Comparison of ENCODE assay signal across 12 cellular contexts in genomic region chr17:77462553-77463497, GRCh38.
DNase-seq lines count a peak whose midpoint lies in the region; ATAC-seq and TF ChIP-seq lines count a peak whose summit lies in the region.
"Had no signal": no experiment of that assay in that cellular context is flagged by ENCODE, and none has a peak within 500 bp of the region (broad histone marks: within the 10 kb centered on the region; RNA-seq: fewer than 3 reads in every experiment).

No MANE protein-coding gene starts in this region.

- peaks cover 58% of the 10 kb centered on the region for H3K4me1 ChIP-seq in thymus (ENCODE audit: control insufficient read depth, insufficient read depth, low read length)

- H3K4me3 Mint-ChIP-seq in activated naive CD4-positive, alpha-beta T cell treated with anti-CD3 and anti-CD28 coated beads for 36 hours, result peak overlapping the region; percentile 86
- H3K4me3 Mint-ChIP-seq in mesothelial cell of epicardium, result no peak overlapping the region

- no peak for ATAC-seq in activated naive CD4-positive, alpha-beta T cell treated with anti-CD3 and anti-CD28 coated beads, Interleukin-2, amount 50 U/mL, for 72 hours
- ATAC-seq in HG03097 (IDR thresholded peaks at IDR 0.05; ENCODE audit: low FRiP score, unreplicated experiment), result no peak
- no peak for ATAC-seq in HG02623 (IDR thresholded peaks at IDR 0.05; ENCODE audit: unreplicated experiment)
- no peak for ATAC-seq in GM21723 (IDR thresholded peaks at IDR 0.05; ENCODE audit: unreplicated experiment)

- H3K27me3 Mint-ChIP-seq in activated naive CD4-positive, alpha-beta T cell treated with anti-CD3 and anti-CD28 coated beads for 36 hours (ENCODE audit: low read depth), result no peaks in the 10 kb centered on the region
- H3K27me3 Mint-ChIP-seq in mesothelial cell of epicardium (ENCODE audit: low read depth), result no peaks in the 10 kb centered on the region

- H3K27me3 ChIP-seq in thymus (ENCODE audit: control insufficient read depth, insufficient read depth), result no peaks in the 10 kb centered on the region

- H3K27ac ChIP-seq in thymus (ENCODE audit: low read depth), result peak overlapping the region; percentile 86

- CTCF ChIA-PET in activated naive CD4-positive, alpha-beta T cell treated with anti-CD3 and anti-CD28 coated beads for 36 hours (lab: Charles Lee), result interaction anchor here (0.7 to 2.5 kb wide), 7 partner anchors 9 to 62 kb away, joined by 3 to 7 read pairs (median 4); no protein-coding TSS in a partner anchor

- 91% methylated on average over 16 of the region's 16 CpGs for WGBS in thymus

- peaks cover 4% of the 10 kb centered on the region for H3K9me3 Mint-ChIP-seq in activated naive CD4-positive, alpha-beta T cell treated with anti-CD3 and anti-CD28 coated beads for 36 hours
- peaks cover 0 to 3% of the 10 kb centered on the region in 2 donors for H3K9me3 Mint-ChIP-seq in activated naive CD4-positive, alpha-beta T cell treated with anti-CD3 and anti-CD28 coated beads, Interleukin-2, amount 50 U/mL, for 72 hours
- H3K9me3 Mint-ChIP-seq in mesothelial cell of epicardium, result no peaks in the 10 kb centered on the region

- intact Hi-C loops in activated naive CD4-positive, alpha-beta T cell treated with anti-CD3 and anti-CD28 coated beads for 36 hours (cut with micrococcal nuclease), result no loop called here

- H3K27ac Mint-ChIP-seq in activated naive CD4-positive, alpha-beta T cell treated with anti-CD3 and anti-CD28 coated beads for 36 hours, result peak overlapping the region; percentile 100
- H3K27ac Mint-ChIP-seq in activated naive CD4-positive, alpha-beta T cell treated with anti-CD3 and anti-CD28 coated beads, Interleukin-2, amount 50 U/mL, for 72 hours, result peak overlapping the region; percentile 96 to 98
- peak overlapping the region; percentile 59 for H3K27ac Mint-ChIP-seq in mesothelial cell of epicardium

- H3K36me3 ChIP-seq in thymus (ENCODE audit: control insufficient read depth, insufficient read depth), result peaks cover 29% of the 10 kb centered on the region

- peaks cover 2% of the 10 kb centered on the region for H3K9me3 ChIP-seq in thymus (ENCODE audit: control insufficient read depth)

- no peak for TF ChIP-seq CTCF in mesothelial cell of epicardium (IDR thresholded peaks at IDR 0.05; ENCODE audit: unreplicated experiment)

- no peak overlapping the region for H3K4me3 ChIP-seq in thymus (ENCODE audit: low read length)

- H3K36me3 Mint-ChIP-seq in activated naive CD4-positive, alpha-beta T cell treated with anti-CD3 and anti-CD28 coated beads for 36 hours (ENCODE audit: low read depth), result peaks cover 48% of the 10 kb centered on the region
- peaks cover 20 to 53% of the 10 kb centered on the region in 2 donors for H3K36me3 Mint-ChIP-seq in activated naive CD4-positive, alpha-beta T cell treated with anti-CD3 and anti-CD28 coated beads, Interleukin-2, amount 50 U/mL, for 72 hours
- H3K36me3 Mint-ChIP-seq in mesothelial cell of epicardium, result peaks cover 8% of the 10 kb centered on the region

- peaks cover 78% of the 10 kb centered on the region for H3K4me1 Mint-ChIP-seq in activated naive CD4-positive, alpha-beta T cell treated with anti-CD3 and anti-CD28 coated beads for 36 hours (ENCODE audit: low read depth)
- peaks cover 63% of the 10 kb centered on the region for H3K4me1 Mint-ChIP-seq in mesothelial cell of epicardium

- peak; percentile 26 for DNase-seq in activated naive CD4-positive, alpha-beta T cell treated with anti-CD3 and anti-CD28 coated beads for 36 hours
- DNase-seq in activated naive CD4-positive, alpha-beta T cell treated with Interleukin-2 at 50 U/mL for 16 hours, result no peak
- no peak for DNase-seq in activated naive CD4-positive, alpha-beta T cell treated with anti-CD3 and anti-CD28 coated beads, Interleukin-2, amount 50 U/mL, for 72 hours (ENCODE audit: low spot score in 2 of 2)
- no peak for DNase-seq in mesothelial cell of epicardium (ENCODE audit: low spot score in 2 of 2, unreplicated experiment in 2 of 2)
- DNase-seq: cerebellar nuclear complex; hippocampal formation; NCI-H2107; stimulated activated CD4-positive, alpha-beta T cell treated with anti-CD3 and anti-CD28 coated beads, Interleukin-4, amount 100 ng/mL, for 1 hour had no signal
